8 cellular contexts compared by ENCODE assay signal in the genomic region with DNA sequence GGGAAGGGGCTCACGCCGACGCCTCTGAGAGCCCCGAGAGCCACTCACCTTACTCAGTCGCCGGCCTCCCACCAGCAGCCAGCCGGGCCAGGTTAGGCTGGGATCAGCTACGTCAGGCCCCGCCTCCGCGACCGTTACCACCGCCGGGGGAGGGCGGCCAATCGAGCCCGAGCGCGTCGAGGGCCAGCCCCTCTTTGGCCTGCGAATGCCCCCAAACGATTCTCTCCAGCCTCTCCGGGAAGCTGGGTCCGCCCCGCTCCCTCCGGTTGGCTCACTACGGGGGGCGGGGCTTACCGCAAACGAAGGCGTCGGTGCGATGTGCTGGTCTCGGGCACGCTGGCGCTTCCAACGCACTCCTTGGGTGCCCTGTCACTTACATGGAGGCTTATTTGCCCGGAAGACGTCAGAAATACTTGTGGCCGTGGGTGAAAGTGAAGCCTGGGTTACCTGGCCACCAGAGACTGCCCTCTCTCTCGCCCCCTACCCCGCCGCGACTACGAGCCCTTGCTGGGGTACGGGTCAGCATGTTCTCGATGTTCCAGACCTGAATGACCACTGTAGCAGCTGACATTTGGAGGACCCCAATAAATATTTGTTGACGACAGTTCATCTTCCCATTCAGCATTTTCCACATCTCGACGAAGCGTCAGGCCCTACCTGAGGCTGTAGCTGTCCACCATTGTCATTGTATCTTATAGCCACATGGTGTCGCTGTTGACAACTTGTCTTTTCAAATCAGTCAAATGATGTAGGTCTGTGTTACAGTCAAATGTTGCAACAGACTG. TPM values are rescaled to one million over a fixed set of nuclear protein-coding genes. Genes with fewer than 3 reads are reported as not detected.
DNase-seq lines count a peak whose midpoint lies in the region; ATAC-seq and TF ChIP-seq lines count a peak whose summit lies in the region.

A gene with protein sequence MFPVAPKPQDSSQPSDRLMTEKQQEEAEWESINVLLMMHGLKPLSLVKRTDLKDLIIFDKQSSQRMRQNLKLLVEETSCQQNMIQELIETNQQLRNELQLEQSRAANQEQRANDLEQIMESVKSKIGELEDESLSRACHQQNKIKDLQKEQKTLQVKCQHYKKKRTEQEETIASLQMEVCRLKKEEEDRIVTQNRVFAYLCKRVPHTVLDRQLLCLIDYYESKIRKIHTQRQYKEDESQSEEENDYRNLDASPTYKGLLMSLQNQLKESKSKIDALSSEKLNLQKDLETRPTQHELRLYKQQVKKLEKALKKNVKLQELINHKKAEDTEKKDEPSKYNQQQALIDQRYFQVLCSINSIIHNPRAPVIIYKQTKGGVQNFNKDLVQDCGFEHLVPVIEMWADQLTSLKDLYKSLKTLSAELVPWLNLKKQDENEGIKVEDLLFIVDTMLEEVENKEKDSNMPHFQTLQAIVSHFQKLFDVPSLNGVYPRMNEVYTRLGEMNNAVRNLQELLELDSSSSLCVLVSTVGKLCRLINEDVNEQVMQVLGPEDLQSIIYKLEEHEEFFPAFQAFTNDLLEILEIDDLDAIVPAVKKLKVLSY (minus strand): TSS at position 111 of the 785 bp plus-strand sequence. CDS start 21,333 bp downstream, outside the sequence.

- H2BK20ac ChIP-seq in IMR-90 (ENCODE audit: low read depth, low read length) = 0 out of 2 replicates have a peak within 1 kb of the TSS, but pooled peaks have one; percentile 12

- peak; percentile 83 for TF ChIP-seq RAD21 in IMR-90 (IDR thresholded peaks at IDR 0.05; ENCODE audit: low read length)

- no peak for TF ChIP-seq EP300 in stomach (IDR thresholded peaks at IDR 0.05)

- H2AFZ ChIP-seq in IMR-90 (replicated peaks; ENCODE audit: low read length, poor library complexity) = peak within 1 kb of the TSS; percentile 93

- CTCF ChIA-PET in IMR-90 (lab: Yijun Ruan, JAX) = interaction anchor here (0.6 to 3.6 kb wide), 15 partner anchors 9 to 1784 kb away, joined by 3 to 42 read pairs (median 4); no protein-coding TSS in a partner anchor

- no peaks in the 10 kb centered on the region for H3K36me3 Mint-ChIP-seq in natural killer cell treated with Interleukin-12 subunit alpha and Interleukin-12 subunit beta and Interleukin-15 and Interleukin-18, amount 100 ng/mL, for 72 hours

- 0 out of 2 replicates have a peak within 1 kb of the TSS, but pooled peaks have one; percentile 45 for H2BK120ac ChIP-seq in IMR-90 (ENCODE audit: low read depth, low read length)

- TF ChIP-seq CTCF in IMR-90 (conservative IDR thresholded peaks at IDR 0.05; ENCODE audit: low read depth, low read length) = peak; percentile 89
- TF ChIP-seq CTCF in stomach (IDR thresholded peaks at IDR 0.05) = peak in 6 of 7 experiments; percentile 76 to 97 (median 87)

- H2AK9ac ChIP-seq in IMR-90 (replicated peaks; ENCODE audit: low read depth, low read length, poor library complexity) = peak within 1 kb of the TSS; percentile 70

- 0% methylated on average over 35 of the region's 52 CpGs; no CpG with 5 or more reads in 1 of the 2 experiments for WGBS in IMR-90 (ENCODE audit: extremely low coverage in 2 of 2, insufficient read length in 1 of 2), 2 experiments
- 0 to 1% (median 1%) methylated on average over 20 to 52 of the region's 52 CpGs for WGBS in stomach, 5 donors

- H3K4me3 Mint-ChIP-seq in natural killer cell treated with Interleukin-12 subunit alpha and Interleukin-12 subunit beta and Interleukin-15 and Interleukin-18, amount 100 ng/mL, for 72 hours = peak within 1 kb of the TSS; percentile 91

- peak within 1 kb of the TSS; percentile 7; the same call in 1 of the 2 replicates for H3K18ac ChIP-seq in IMR-90 (ENCODE audit: low read depth, low read length)

- peaks cover 3 to 14% of the 10 kb centered on the region in 2 experiments; a peak in 2 of 4 replicates for H3K79me1 ChIP-seq in IMR-90 (ENCODE audit: low read depth in 1 of 2, low read length in 2 of 2)

- peak; percentile 87 for ATAC-seq in GM21515 (IDR thresholded peaks at IDR 0.05; ENCODE audit: unreplicated experiment)
- ATAC-seq in IMR-90 (ENCODE audit: low read depth) = peak; percentile 99
- peak; percentile 98 for ATAC-seq in natural killer cell treated with Interleukin-12 subunit alpha and Interleukin-12 subunit beta and Interleukin-15 and Interleukin-18, amount 100 ng/mL, for 72 hours

- no TSS peak for BruUV-seq in IMR-90 (replicated peaks; lab: Mats Ljungman, UMichigan)

- no peaks in the 10 kb centered on the region for H3K27me3 Mint-ChIP-seq in natural killer cell treated with Interleukin-12 subunit alpha and Interleukin-12 subunit beta and Interleukin-15 and Interleukin-18, amount 100 ng/mL, for 72 hours

- H3K14ac ChIP-seq in IMR-90 (replicated peaks; ENCODE audit: low read depth, low read length) = peak within 1 kb of the TSS; percentile 46; the same call in 1 of the 2 replicates

- H3K4me1 ChIP-seq in IMR-90 (ENCODE audit: control insufficient read depth, insufficient read depth, low read length) (no peaks in the 10 kb centered on the region), stomach (peaks cover 19 to 31% (median 28%) of the 10 kb centered on the region in 4 donors)

- peak within 1 kb of the TSS; percentile 31; the same call in 1 of the 2 replicates for H4K91ac ChIP-seq in IMR-90 (ENCODE audit: insufficient read depth, low read depth, low read length)

- H3K4ac ChIP-seq in IMR-90 (ENCODE audit: low read depth, low read length) = peak within 1 kb of the TSS; percentile 29

- no peaks in the 10 kb centered on the region for H3K9me3 Mint-ChIP-seq in natural killer cell treated with Interleukin-12 subunit alpha and Interleukin-12 subunit beta and Interleukin-15 and Interleukin-18, amount 100 ng/mL, for 72 hours

- H3K27me3 ChIP-seq in IMR-90 (ENCODE audit: control insufficient read depth, insufficient read depth, low read length) (no peaks in the 10 kb centered on the region), stomach (no peaks in the 10 kb centered on the region)

- peak within 1 kb of the TSS; percentile 87 for H3K4me2 ChIP-seq in IMR-90 (ENCODE audit: low read depth, low read length)

- peak within 1 kb of the TSS; percentile 58 for H3K27ac ChIP-seq in IMR-90 (ENCODE audit: insufficient read depth, low read length)
- H3K27ac ChIP-seq in stomach = peak within 1 kb of the TSS; percentile 93 to 98 (median 96)

- intact Hi-C loops in IMR-90 (cut with micrococcal nuclease) = loop anchor here (1.0 to 10.0 kb wide), 6 partner anchors 100 to 733 kb away; a partner anchor contains a TSS
- intact Hi-C loops in stomach (cut with DNase I; ENCODE audit: low total_unique reads) = no loop called here

- dilution Hi-C loops in IMR-90 (cut with HindIII; ENCODE audit: low sequenced_read_pairs, unreplicated experiment) = no loop called here

- POLR2A ChIA-PET in IMR-90 (lab: Charles Lee; ENCODE audit: unreplicated experiment) = interaction anchor here (0.5 kb wide), 1 partner anchor 101 kb away, joined by 3 read pairs; no protein-coding TSS in a partner anchor

- peak within 1 kb of the TSS; percentile 54 for H3K4me3 ChIP-seq in IMR-90 (ENCODE audit: insufficient read depth, low read depth, low read length)
- peak within 1 kb of the TSS; percentile 69 to 76 (median 72) for H3K4me3 ChIP-seq in stomach

- peak; percentile 76 for TF ChIP-seq POLR2A in IMR-90 (IDR thresholded peaks at IDR 0.05; ENCODE audit: low read depth, low read length)
- peak in 2 of 4 donors; percentile 86 to 92 for TF ChIP-seq POLR2A in stomach (IDR thresholded peaks at IDR 0.05)

- H3K9me3 ChIP-seq in IMR-90 (ENCODE audit: control insufficient read depth, insufficient read depth, low read length) = no peaks in the 10 kb centered on the region
- no peaks in the 10 kb centered on the region for H3K9me3 ChIP-seq in stomach

- H4K20me1 ChIP-seq in IMR-90 (ENCODE audit: insufficient read depth, low read length) = no peaks in the 10 kb centered on the region

- H3K9me1 ChIP-seq in IMR-90 (ENCODE audit: insufficient read depth, low read length) = no peaks in the 10 kb centered on the region

- H3K23ac ChIP-seq in IMR-90 (ENCODE audit: low read depth, low read length) = peak within 1 kb of the TSS; percentile 50

- H2BK5ac ChIP-seq in IMR-90 (ENCODE audit: low read depth, low read length, poor library complexity, severe bottlenecking) = peak within 1 kb of the TSS; percentile 27

- H3K4me1 Mint-ChIP-seq in natural killer cell treated with Interleukin-12 subunit alpha and Interleukin-12 subunit beta and Interleukin-15 and Interleukin-18, amount 100 ng/mL, for 72 hours (ENCODE audit: low read depth in 2 of 2) = peaks cover 7% of the 10 kb centered on the region in 2 donors

- peak within 1 kb of the TSS; percentile 58 for H3K9ac ChIP-seq in IMR-90 (ENCODE audit: low read depth, low read length)

- H2BK15ac ChIP-seq in IMR-90 (ENCODE audit: low read depth, low read length) = 0 out of 3 replicates have a peak within 1 kb of the TSS, but pooled peaks have one; percentile 1

- peak within 1 kb of the TSS; percentile 12; the same call in 1 of the 2 replicates for H4K5ac ChIP-seq in IMR-90 (ENCODE audit: low read depth, low read length)

- H3K36me3 ChIP-seq in IMR-90 (ENCODE audit: control insufficient read depth, insufficient read depth, low read length) = no peaks in the 10 kb centered on the region
- peaks cover 0 to 3% (median 3%) of the 10 kb centered on the region in 4 donors for H3K36me3 ChIP-seq in stomach

- H4K8ac ChIP-seq in IMR-90 (ENCODE audit: low read depth in 2 of 2, low read length in 2 of 2) = peak within 1 kb of the TSS in 1 of 2 experiments; percentile 64; a peak in 3 of 4 replicates

- H3K56ac ChIP-seq in IMR-90 (ENCODE audit: extremely low read depth, insufficient read depth, low read length) = peak within 1 kb of the TSS; percentile 29; the same call in 1 of the 2 replicates

- no peak within 1 kb of the TSS for H2AK5ac ChIP-seq in IMR-90 (ENCODE audit: low read depth, low read length)

- in situ Hi-C loops in IMR-90 (cut with MboI; ENCODE audit: low sequenced_read_pairs) = loop anchor here (25.0 kb wide), 1 partner anchor 743 kb away; a partner anchor contains a TSS

- peak; percentile 89 for DNase-seq in COLO829 (ENCODE audit: low spot score)
- DNase-seq in IMR-90 = peak; percentile 95
- peak; percentile 79 for DNase-seq in activated T-cell treated with anti-CD3 and anti-CD28 coated beads for 1 hour (ENCODE audit: low read depth)
- peak; percentile 91 for DNase-seq in fibroblast of gingiva (ENCODE audit: low read depth)
- DNase-seq in natural killer cell treated with Interleukin-12 subunit alpha and Interleukin-12 subunit beta and Interleukin-15 and Interleukin-18, amount 100 ng/mL, for 72 hours (ENCODE audit: low spot score) = peak; percentile 95
- peak; percentile 95 for DNase-seq in stomach
- no peak for DNase-seq in NK-92 treated with Interleukin-12 subunit alpha and Interleukin-12 subunit beta, amount 100 ng/mL, for 24 hours (lab: John Stamatoyannopoulos, UW)

- H3K27ac Mint-ChIP-seq in natural killer cell treated with Interleukin-12 subunit alpha and Interleukin-12 subunit beta and Interleukin-15 and Interleukin-18, amount 100 ng/mL, for 72 hours = peak within 1 kb of the TSS; percentile 71 to 91

RNA-seq across cellular contexts. Expression of the gene that starts here (rescaled TPM):
- total RNA-seq in IMR-90 (2012; rRNA removed) = 11.1 and 21.4 TPM in 2 replicates
- polyA plus RNA-seq in IMR-90 (2012; rRNA removed) = 3.5 and 4.6 TPM in 2 replicates
- 0.44 and 0.73 TPM in 2 replicates for polyA plus RNA-seq in IMR-90 (2012; cell fraction: cytosol; rRNA removed)
- 0.40 and 4.6 TPM in 2 replicates for polyA plus RNA-seq in IMR-90 (2012; cell fraction: nucleus; rRNA removed; ENCODE audit: low replicate concordance)
- 10 to 100 TPM in 1 of 2 donors, 1 to 10 TPM in 1; 9.9 to 10.5 TPM for total RNA-seq in natural killer cell treated with Interleukin-12 subunit alpha and Interleukin-12 subunit beta and Interleukin-15 and Interleukin-18, amount 100 ng/mL, for 72 hours
- 10 to 100 TPM; 11.6 to 58.3 (median 27.2) TPM for total RNA-seq in stomach
- 10 to 100 TPM; 10.5 to 16.5 (median 12.1) TPM for polyA plus RNA-seq in stomach
